In the genomic region with DNA sequence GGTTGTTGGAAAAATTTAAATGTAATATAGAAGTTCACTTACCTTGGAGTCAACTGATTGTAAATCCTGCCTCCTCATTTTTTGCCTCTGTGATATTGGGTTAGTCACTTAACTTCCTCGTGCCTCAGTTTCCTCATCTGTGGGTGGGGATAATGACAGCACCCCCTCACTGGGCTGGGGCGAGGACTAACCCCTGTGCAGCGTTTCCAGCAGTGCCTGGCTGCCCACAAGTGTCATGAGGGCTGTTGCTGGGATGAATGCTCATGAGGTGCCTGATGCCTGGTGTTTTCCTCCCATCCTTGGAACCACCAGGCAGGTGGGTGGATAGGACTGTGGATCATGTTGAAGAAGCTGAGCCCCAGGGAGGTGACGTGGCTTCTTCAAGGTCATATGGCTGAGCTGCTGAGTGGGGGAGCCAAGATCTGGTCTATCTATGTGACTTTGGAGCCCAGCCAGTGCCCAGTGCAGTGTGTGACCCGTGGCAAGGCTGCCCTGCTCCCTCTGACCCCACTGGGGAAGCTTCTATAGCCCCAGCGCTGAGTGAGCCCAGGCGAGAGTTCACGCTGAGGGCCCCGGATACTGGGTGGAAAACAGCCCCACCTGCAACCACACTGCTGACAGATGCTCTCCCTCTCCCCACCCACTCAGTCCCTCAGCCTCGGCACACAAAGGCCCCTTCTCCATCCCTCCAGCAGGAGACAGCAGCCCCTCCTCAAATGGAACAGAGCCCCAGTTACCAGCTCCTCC, we compare ENCODE assay signal across 17 cellular contexts.
A peak's percentile ranks its signal among the peaks of the same experiment; 100 is the strongest.
DNase-seq lines count a peak whose midpoint lies in the region; ATAC-seq and TF ChIP-seq lines count a peak whose summit lies in the region.
"Had no signal": no experiment of that assay in that cellular context is flagged by ENCODE, and none has a peak within 500 bp of the region (broad histone marks: within the 10 kb centered on the region; RNA-seq: fewer than 3 reads in every experiment).

No MANE protein-coding gene starts in this region.

- H3K27me3 Mint-ChIP-seq in natural killer cell treated with Interleukin-12 subunit alpha and Interleukin-12 subunit beta and Interleukin-15 and Interleukin-18, amount 100 ng/mL, for 72 hours: peaks cover 0 to 7% of the 10 kb centered on the region in 2 donors
- H3K27me3 Mint-ChIP-seq in natural killer cell (ENCODE audit: low read depth in 2 of 2) (peaks cover 0 to 4% of the 10 kb centered on the region in 2 donors), nephron (ENCODE audit: low read depth) (peaks cover 22% of the 10 kb centered on the region)

- H3K27me3 ChIP-seq in WERI-Rb-1 (ENCODE audit: insufficient read depth, low read depth, severe bottlenecking): no peaks in the 10 kb centered on the region
- H3K27me3 ChIP-seq: brain microvascular endothelial cell, right lobe of liver had no signal

- peak overlapping the region; percentile 78 for H3K27ac ChIP-seq in WERI-Rb-1
- H3K27ac ChIP-seq: brain microvascular endothelial cell, right lobe of liver had no signal

- H3K36me3 Mint-ChIP-seq in natural killer cell treated with Interleukin-12 subunit alpha and Interleukin-12 subunit beta and Interleukin-15 and Interleukin-18, amount 100 ng/mL, for 72 hours: no peaks in the 10 kb centered on the region
- no peaks in the 10 kb centered on the region for H3K36me3 Mint-ChIP-seq in natural killer cell
- H3K36me3 Mint-ChIP-seq in nephron (ENCODE audit: low read depth): no peaks in the 10 kb centered on the region
- H3K36me3 Mint-ChIP-seq: memory B cell had no signal

- H3K4me1 Mint-ChIP-seq in natural killer cell treated with Interleukin-12 subunit alpha and Interleukin-12 subunit beta and Interleukin-15 and Interleukin-18, amount 100 ng/mL, for 72 hours (ENCODE audit: low read depth in 2 of 2): peaks cover 0 to 2% of the 10 kb centered on the region in 2 donors
- H3K4me1 Mint-ChIP-seq in natural killer cell (no peaks in the 10 kb centered on the region), nephron (peaks cover 61% of the 10 kb centered on the region)
- H3K4me1 Mint-ChIP-seq: memory B cell had no signal

- H3K4me3 Mint-ChIP-seq in natural killer cell treated with Interleukin-12 subunit alpha and Interleukin-12 subunit beta and Interleukin-15 and Interleukin-18, amount 100 ng/mL, for 72 hours: no peak overlapping the region
- H3K4me3 Mint-ChIP-seq in natural killer cell (no peak overlapping the region), nephron (peak overlapping the region in 1 of 3 experiments; percentile 29)
- H3K4me3 Mint-ChIP-seq: memory B cell, neural crest cell had no signal

- no peaks in the 10 kb centered on the region for H3K9me3 ChIP-seq in WERI-Rb-1 (ENCODE audit: severe bottlenecking)
- H3K9me3 ChIP-seq: right lobe of liver had no signal

- peak; percentile 53 for DNase-seq in natural killer cell treated with Interleukin-12 subunit alpha and Interleukin-12 subunit beta and Interleukin-15 and Interleukin-18, amount 100 ng/mL, for 72 hours (ENCODE audit: low spot score)
- DNase-seq in natural killer cell (no peak), WERI-Rb-1 (peak; percentile 77), activated T-cell treated with anti-CD3 and anti-CD28 coated beads for 4 hours (no peak)
- no peak for DNase-seq in stimulated activated naive CD4-positive, alpha-beta T cell treated with Interleukin-2 at 50 U/mL for 16 hours (lab: John Stamatoyannopoulos, UW)
- DNase-seq: activated CD4-positive, alpha-beta T cell treated with anti-CD3 and anti-CD28 coated beads for 4 hours; activated naive CD4-positive, alpha-beta T cell treated with anti-CD3 and anti-CD28 coated beads, Interleukin-2, amount 50 U/mL, for 16 hours; activated T-cell treated with anti-CD3 and anti-CD28 coated beads, Interleukin-2, amount 50 U/mL, for 1 hour; brain microvascular endothelial cell; NCI-H1930; NK-92 treated with Interleukin-12 subunit alpha and Interleukin-12 subunit beta, amount 100 ng/mL, for 24 hours; right lobe of liver had no signal

- ATAC-seq in natural killer cell treated with Interleukin-12 subunit alpha and Interleukin-12 subunit beta and Interleukin-15 and Interleukin-18, amount 100 ng/mL, for 72 hours: no peak
- ATAC-seq in natural killer cell (no peak), GM18861 (IDR thresholded peaks at IDR 0.05; ENCODE audit: unreplicated experiment) (no peak), GM21526 (IDR thresholded peaks at IDR 0.05; ENCODE audit: low FRiP score, unreplicated experiment) (no peak)

- no peak overlapping the region for H3K27ac Mint-ChIP-seq in natural killer cell treated with Interleukin-12 subunit alpha and Interleukin-12 subunit beta and Interleukin-15 and Interleukin-18, amount 100 ng/mL, for 72 hours
- H3K27ac Mint-ChIP-seq in natural killer cell: no peak overlapping the region
- H3K27ac Mint-ChIP-seq in nephron: peak overlapping the region in 2 of 3 experiments; percentile 56 to 82
- H3K27ac Mint-ChIP-seq: memory B cell had no signal

- intact Hi-C loops in natural killer cell (cut with micrococcal nuclease): no loop called here

- no peak for TF ChIP-seq CTCF in natural killer cell (IDR thresholded peaks at IDR 0.05)
- peak; percentile 27; the same call in 1 of the 2 replicates for TF ChIP-seq CTCF in WERI-Rb-1 (IDR thresholded peaks at IDR 0.05; ENCODE audit: low read depth, low read length)
- TF ChIP-seq CTCF in nephron (IDR thresholded peaks at IDR 0.05; ENCODE audit: unreplicated experiment in 3 of 3): no peak

- no peak overlapping the region for H3K4me3 ChIP-seq in WERI-Rb-1 (ENCODE audit: low read depth, low read length)
- H3K4me3 ChIP-seq: right lobe of liver had no signal

- H3K36me3 ChIP-seq in WERI-Rb-1: no peaks in the 10 kb centered on the region
- H3K36me3 ChIP-seq: brain microvascular endothelial cell, right lobe of liver had no signal

- H3K9me3 Mint-ChIP-seq in natural killer cell treated with Interleukin-12 subunit alpha and Interleukin-12 subunit beta and Interleukin-15 and Interleukin-18, amount 100 ng/mL, for 72 hours: no peaks in the 10 kb centered on the region
- H3K9me3 Mint-ChIP-seq in natural killer cell (no peaks in the 10 kb centered on the region), nephron (no peaks in the 10 kb centered on the region)
- H3K9me3 Mint-ChIP-seq: memory B cell, neural crest cell had no signal

Comparison
In these comparisons a context has a peak if more than half of its experiments do, and no peak if none do; other contexts are left out.
1. DNase-seq: peak in natural killer cell treated with Interleukin-12 subunit alpha and Interleukin-12 subunit beta and Interleukin-15 and Interleukin-18, amount 100 ng/mL, for 72 hours (single experiment) and WERI-Rb-1 (single experiment); none in natural killer cell (single experiment), activated T-cell treated with anti-CD3 and anti-CD28 coated beads for 4 hours (single experiment) and stimulated activated naive CD4-positive, alpha-beta T cell treated with Interleukin-2 at 50 U/mL for 16 hours (single experiment).
2. H3K27ac Mint-ChIP-seq: peak in nephron (2 of 3); none in natural killer cell treated with Interleukin-12 subunit alpha and Interleukin-12 subunit beta and Interleukin-15 and Interleukin-18, amount 100 ng/mL, for 72 hours (0 of 2) and natural killer cell (0 of 2).